ENCODE assay signal across 1 cellular context in genomic region chr16:72878301-72879269, GRCh38.
TF ChIP-seq lines count a peak whose summit lies in the region.

No MANE protein-coding gene starts in this region.

TF ChIP-seq in HepG2, 621 proteins besides CTCF, POLR2A, EP300 and RAD21 (continued from another document and continues in another):
- TF ChIP-seq NR1H2 (CRISPR knock-in tag; IDR thresholded peaks at IDR 0.05; ENCODE audit: borderline replicate concordance, low read depth), result no peak
- TF ChIP-seq GMEB1 (CRISPR knock-in tag; IDR thresholded peaks at IDR 0.05; ENCODE audit: borderline replicate concordance), result no peak
- no peak for TF ChIP-seq ZNF562 (CRISPR knock-in tag; IDR thresholded peaks at IDR 0.05; ENCODE audit: borderline replicate concordance)
- TF ChIP-seq TARDBP (CRISPR knock-in tag; IDR thresholded peaks at IDR 0.05), result 0 out of 2 replicates have a peak, but pooled peaks have one; percentile 68
- TF ChIP-seq RBFOX2 (IDR thresholded peaks at IDR 0.05; ENCODE audit: low read depth, low read length), result no peak
- TF ChIP-seq SOX5 (CRISPR knock-in tag; IDR thresholded peaks at IDR 0.05; ENCODE audit: borderline replicate concordance), result 0 out of 2 replicates have a peak, but pooled peaks have one; percentile 40
- no peak for TF ChIP-seq ZNF280B (CRISPR knock-in tag; IDR thresholded peaks at IDR 0.05; ENCODE audit: borderline replicate concordance)
- no peak; the same call in 1 of the 2 replicates for TF ChIP-seq HIVEP1 (CRISPR knock-in tag; IDR thresholded peaks at IDR 0.05)
- TF ChIP-seq MED8 (CRISPR knock-in tag; IDR thresholded peaks at IDR 0.05; ENCODE audit: insufficient replicate concordance), result no peak
- peak; percentile 44 for TF ChIP-seq SKI (IDR thresholded peaks at IDR 0.05; ENCODE audit: partially characterized antibody)
- no peak for TF ChIP-seq ZNF263 (CRISPR knock-in tag; IDR thresholded peaks at IDR 0.05)
- TF ChIP-seq ATF4 (CRISPR knock-in tag; IDR thresholded peaks at IDR 0.05), result no peak
- no peak for TF ChIP-seq ZNF160 (CRISPR knock-in tag; IDR thresholded peaks at IDR 0.05)
- no peak for TF ChIP-seq ZNF354B (CRISPR knock-in tag; IDR thresholded peaks at IDR 0.05)
- TF ChIP-seq MYC (CRISPR knock-in tag; IDR thresholded peaks at IDR 0.05; ENCODE audit: borderline replicate concordance), result no peak; the same call in 1 of the 2 replicates
- TF ChIP-seq IRF2 (CRISPR knock-in tag; IDR thresholded peaks at IDR 0.05), result no peak; the same call in none of the 2 replicates
- no peak for TF ChIP-seq ZIK1 (CRISPR knock-in tag; IDR thresholded peaks at IDR 0.05; ENCODE audit: borderline replicate concordance, low read depth)
- no peak for TF ChIP-seq ATF7-NPFF (CRISPR knock-in tag; IDR thresholded peaks at IDR 0.05; ENCODE audit: low read depth)
- no peak for TF ChIP-seq ZNF644 (CRISPR knock-in tag; IDR thresholded peaks at IDR 0.05; ENCODE audit: low read depth)
- TF ChIP-seq ZNF720 (CRISPR knock-in tag; IDR thresholded peaks at IDR 0.05), result 0 out of 2 replicates have a peak, but pooled peaks have one; percentile 54
- no peak for TF ChIP-seq CCAR2 (optimal IDR thresholded peaks at IDR 0.05; ENCODE audit: low read depth, low read length)
- peak; percentile 66 for TF ChIP-seq ASH2L (IDR thresholded peaks at IDR 0.05; ENCODE audit: insufficient read length, low read depth, low read length)
- TF ChIP-seq HMG20B (CRISPR knock-in tag; conservative IDR thresholded peaks at IDR 0.05), result no peak; the same call in 1 of the 2 replicates
- peak; percentile 82; the same call in 1 of the 2 replicates for TF ChIP-seq ZNF782 (CRISPR knock-in tag; IDR thresholded peaks at IDR 0.05; ENCODE audit: borderline replicate concordance)
- no peak; the same call in 1 of the 2 replicates for TF ChIP-seq ZNF225 (CRISPR knock-in tag; IDR thresholded peaks at IDR 0.05)
- TF ChIP-seq SNAPC2 (CRISPR knock-in tag; IDR thresholded peaks at IDR 0.05), result peak; percentile 43; the same call in 1 of the 2 replicates
- no peak for TF ChIP-seq RELA (CRISPR knock-in tag; IDR thresholded peaks at IDR 0.05)
- TF ChIP-seq YEATS2 (CRISPR knock-in tag; IDR thresholded peaks at IDR 0.05; ENCODE audit: borderline replicate concordance), result 0 out of 2 replicates have a peak, but pooled peaks have one; percentile 29
- TF ChIP-seq TFE3 (CRISPR knock-in tag; IDR thresholded peaks at IDR 0.05), result peak; percentile 59; the same call in 1 of the 2 replicates
- TF ChIP-seq CHCHD3 (CRISPR knock-in tag; IDR thresholded peaks at IDR 0.05), result no peak
- no peak for TF ChIP-seq GTF3A (CRISPR knock-in tag; conservative IDR thresholded peaks at IDR 0.05)
- TF ChIP-seq RNF2 (conservative IDR thresholded peaks at IDR 0.05; ENCODE audit: low read depth), result no peak
- no peak for TF ChIP-seq STAG1 (CRISPR knock-in tag; IDR thresholded peaks at IDR 0.05)
- no peak for TF ChIP-seq ADNP (CRISPR knock-in tag; IDR thresholded peaks at IDR 0.05)
- no peak for TF ChIP-seq XRCC5 (optimal IDR thresholded peaks at IDR 0.05; ENCODE audit: low read length)
- TF ChIP-seq STAT6 (CRISPR knock-in tag; IDR thresholded peaks at IDR 0.05; ENCODE audit: borderline replicate concordance), result no peak
- TF ChIP-seq ZNF34 (CRISPR knock-in tag; IDR thresholded peaks at IDR 0.05; ENCODE audit: borderline replicate concordance), result 0 out of 2 replicates have a peak, but pooled peaks have one; percentile 49
- TF ChIP-seq GPN1 (CRISPR knock-in tag; IDR thresholded peaks at IDR 0.05; ENCODE audit: borderline replicate concordance), result no peak
- no peak; the same call in 1 of the 2 replicates for TF ChIP-seq ZNF710 (CRISPR knock-in tag; IDR thresholded peaks at IDR 0.05; ENCODE audit: borderline replicate concordance)
- TF ChIP-seq TIGD3 (CRISPR knock-in tag; IDR thresholded peaks at IDR 0.05; ENCODE audit: borderline replicate concordance), result no peak
- no peak for TF ChIP-seq ZNF589 (CRISPR knock-in tag; conservative IDR thresholded peaks at IDR 0.05)
- no peak for TF ChIP-seq ZNF512 (CRISPR knock-in tag; IDR thresholded peaks at IDR 0.05)
- TF ChIP-seq RARA (CRISPR knock-in tag; IDR thresholded peaks at IDR 0.05), result no peak; the same call in 1 of the 2 replicates
- no peak for TF ChIP-seq FOXA3 (CRISPR knock-in tag; IDR thresholded peaks at IDR 0.05)
- no peak for TF ChIP-seq BCLAF1 (IDR thresholded peaks at IDR 0.05)
- no peak for TF ChIP-seq ZNF138 (CRISPR knock-in tag; IDR thresholded peaks at IDR 0.05; ENCODE audit: low read depth)
- no peak for TF ChIP-seq ZNF773 (CRISPR knock-in tag; IDR thresholded peaks at IDR 0.05; ENCODE audit: borderline replicate concordance)
- TF ChIP-seq ZNF570 (CRISPR knock-in tag; IDR thresholded peaks at IDR 0.05; ENCODE audit: borderline replicate concordance), result no peak; the same call in 1 of the 2 replicates
